Comparison of ENCODE assay signal across 1 cellular context in the genomic region with DNA sequence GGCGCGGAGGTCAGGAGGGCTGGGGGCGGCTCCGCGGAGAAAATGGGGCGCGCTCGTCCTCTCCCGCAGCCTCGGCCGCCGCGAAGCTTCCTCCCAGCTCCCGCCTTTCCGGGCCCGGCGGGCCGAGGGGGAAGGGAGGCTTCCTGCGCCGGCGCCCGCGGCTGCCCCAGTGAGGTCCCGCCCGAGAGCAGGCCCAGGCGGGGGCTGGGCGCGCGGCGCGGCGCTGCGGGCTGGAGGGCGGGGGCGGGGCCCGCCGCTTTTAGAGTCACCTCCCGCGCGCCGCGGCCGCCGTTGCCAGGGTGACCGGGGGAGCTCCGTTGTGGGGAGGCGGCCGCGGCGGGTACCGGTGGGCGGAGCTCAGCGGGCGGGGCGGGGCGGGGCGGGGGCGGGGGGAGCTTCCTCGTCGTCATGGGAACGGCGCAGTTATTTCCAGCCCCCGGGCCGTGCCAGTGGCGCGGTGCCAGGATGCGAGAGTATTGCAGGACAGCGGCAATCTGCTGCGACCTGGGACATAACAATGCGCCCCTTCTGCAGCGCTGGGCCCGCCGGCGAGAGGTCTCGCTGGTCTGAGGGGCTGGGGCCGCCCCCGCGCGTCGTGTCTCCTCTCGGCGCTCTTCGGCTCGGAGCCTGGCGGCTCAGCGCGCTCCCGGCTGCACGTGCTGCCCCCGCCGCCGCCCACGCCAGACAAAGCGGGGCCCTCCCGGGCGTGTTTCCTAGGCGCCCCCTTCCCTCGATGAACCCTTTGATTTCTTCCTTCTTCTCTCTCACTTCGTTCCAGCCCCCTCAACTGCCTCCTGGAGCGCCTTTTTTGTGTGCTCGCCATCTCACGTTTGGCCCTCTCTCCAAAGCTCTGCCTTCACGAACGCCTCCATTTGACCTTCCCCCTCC.
TF ChIP-seq lines count a peak whose summit lies in the region.

No MANE protein-coding gene starts in this region.

TF ChIP-seq in HepG2, 621 proteins besides CTCF, POLR2A, EP300 and RAD21 (continued from another document and continues in another):
- TF ChIP-seq, protein P1, sequence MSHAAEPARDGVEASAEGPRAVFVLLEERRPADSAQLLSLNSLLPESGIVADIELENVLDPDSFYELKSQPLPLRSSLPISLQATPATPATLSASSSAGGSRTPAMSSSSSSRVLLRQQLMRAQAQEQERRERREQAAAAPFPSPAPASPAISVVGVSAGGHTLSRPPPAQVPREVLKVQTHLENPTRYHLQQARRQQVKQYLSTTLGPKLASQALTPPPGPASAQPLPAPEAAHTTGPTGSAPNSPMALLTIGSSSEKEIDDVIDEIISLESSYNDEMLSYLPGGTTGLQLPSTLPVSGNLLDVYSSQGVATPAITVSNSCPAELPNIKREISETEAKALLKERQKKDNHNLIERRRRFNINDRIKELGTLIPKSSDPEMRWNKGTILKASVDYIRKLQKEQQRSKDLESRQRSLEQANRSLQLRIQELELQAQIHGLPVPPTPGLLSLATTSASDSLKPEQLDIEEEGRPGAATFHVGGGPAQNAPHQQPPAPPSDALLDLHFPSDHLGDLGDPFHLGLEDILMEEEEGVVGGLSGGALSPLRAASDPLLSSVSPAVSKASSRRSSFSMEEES (CRISPR knock-in tag; IDR thresholded peaks at IDR 0.05), result no peak; the same call in 1 of the 2 replicates
- TF ChIP-seq IRF2 (CRISPR knock-in tag; IDR thresholded peaks at IDR 0.05), result 0 out of 2 replicates have a peak, but pooled peaks have one; percentile 7
- peak; percentile 29 for TF ChIP-seq SKI (IDR thresholded peaks at IDR 0.05; ENCODE audit: partially characterized antibody)
- TF ChIP-seq SRSF1 (optimal IDR thresholded peaks at IDR 0.05; ENCODE audit: low read depth, low read length), result no peak
- no peak for TF ChIP-seq EED (CRISPR knock-in tag; IDR thresholded peaks at IDR 0.05)
- TF ChIP-seq ZNF329 (CRISPR knock-in tag; IDR thresholded peaks at IDR 0.05; ENCODE audit: low read depth), result no peak
- no peak for TF ChIP-seq REXO4 (CRISPR knock-in tag; IDR thresholded peaks at IDR 0.05; ENCODE audit: borderline replicate concordance)
- no peak for TF ChIP-seq CEBPG (CRISPR knock-in tag; IDR thresholded peaks at IDR 0.05)
- TF ChIP-seq SIN3A (IDR thresholded peaks at IDR 0.05; ENCODE audit: borderline replicate concordance, low read depth, low read length), result peak; percentile 26; the same call in 1 of the 2 replicates
- TF ChIP-seq ZNF883 (CRISPR knock-in tag; IDR thresholded peaks at IDR 0.05; ENCODE audit: not compliant biosample characterization), result peak; percentile 16
- TF ChIP-seq SNAPC5 (CRISPR knock-in tag; IDR thresholded peaks at IDR 0.05; ENCODE audit: borderline replicate concordance), result no peak
- no peak for TF ChIP-seq ZNF292 (CRISPR knock-in tag; IDR thresholded peaks at IDR 0.05; ENCODE audit: borderline replicate concordance, low read depth)
- TF ChIP-seq ZNF230 (CRISPR knock-in tag; IDR thresholded peaks at IDR 0.05), result no peak
- TF ChIP-seq ZFP62 (CRISPR knock-in tag; IDR thresholded peaks at IDR 0.05), result no peak
- no peak for TF ChIP-seq MAF1 (CRISPR knock-in tag; IDR thresholded peaks at IDR 0.05; ENCODE audit: borderline replicate concordance)
- TF ChIP-seq RXRB (CRISPR knock-in tag; IDR thresholded peaks at IDR 0.05; ENCODE audit: borderline replicate concordance), result no peak
- TF ChIP-seq GATA4 (IDR thresholded peaks at IDR 0.05; ENCODE audit: borderline replicate concordance, low read depth), result no peak
- no peak for TF ChIP-seq ZNF556 (CRISPR knock-in tag; IDR thresholded peaks at IDR 0.05; ENCODE audit: borderline replicate concordance)
- TF ChIP-seq ZNF138 (CRISPR knock-in tag; IDR thresholded peaks at IDR 0.05; ENCODE audit: low read depth), result no peak
- 0 out of 2 replicates have a peak, but pooled peaks have one; percentile 42 for TF ChIP-seq TP53 (CRISPR knock-in tag; conservative IDR thresholded peaks at IDR 0.05)
- TF ChIP-seq EHMT2 (IDR thresholded peaks at IDR 0.05; ENCODE audit: borderline replicate concordance, low read depth, low read length), result no peak
- no peak for TF ChIP-seq STAT5B (CRISPR knock-in tag; IDR thresholded peaks at IDR 0.05)
- TF ChIP-seq, protein P2, sequence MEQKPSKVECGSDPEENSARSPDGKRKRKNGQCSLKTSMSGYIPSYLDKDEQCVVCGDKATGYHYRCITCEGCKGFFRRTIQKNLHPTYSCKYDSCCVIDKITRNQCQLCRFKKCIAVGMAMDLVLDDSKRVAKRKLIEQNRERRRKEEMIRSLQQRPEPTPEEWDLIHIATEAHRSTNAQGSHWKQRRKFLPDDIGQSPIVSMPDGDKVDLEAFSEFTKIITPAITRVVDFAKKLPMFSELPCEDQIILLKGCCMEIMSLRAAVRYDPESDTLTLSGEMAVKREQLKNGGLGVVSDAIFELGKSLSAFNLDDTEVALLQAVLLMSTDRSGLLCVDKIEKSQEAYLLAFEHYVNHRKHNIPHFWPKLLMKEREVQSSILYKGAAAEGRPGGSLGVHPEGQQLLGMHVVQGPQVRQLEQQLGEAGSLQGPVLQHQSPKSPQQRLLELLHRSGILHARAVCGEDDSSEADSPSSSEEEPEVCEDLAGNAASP (CRISPR knock-in tag; IDR thresholded peaks at IDR 0.05; ENCODE audit: borderline replicate concordance), result no peak
- TF ChIP-seq CBX2 (IDR thresholded peaks at IDR 0.05; ENCODE audit: low read depth, low read length), result no peak
- no peak for TF ChIP-seq CBX2 (CRISPR knock-in tag; IDR thresholded peaks at IDR 0.05; ENCODE audit: low read depth)
- no peak for TF ChIP-seq MLLT10 (CRISPR knock-in tag; IDR thresholded peaks at IDR 0.05)
- TF ChIP-seq UBTF (CRISPR knock-in tag; IDR thresholded peaks at IDR 0.05), result 0 out of 2 replicates have a peak, but pooled peaks have one; percentile 36
- no peak for TF ChIP-seq ELK4 (CRISPR knock-in tag; IDR thresholded peaks at IDR 0.05; ENCODE audit: borderline replicate concordance)
- TF ChIP-seq, protein P3, sequence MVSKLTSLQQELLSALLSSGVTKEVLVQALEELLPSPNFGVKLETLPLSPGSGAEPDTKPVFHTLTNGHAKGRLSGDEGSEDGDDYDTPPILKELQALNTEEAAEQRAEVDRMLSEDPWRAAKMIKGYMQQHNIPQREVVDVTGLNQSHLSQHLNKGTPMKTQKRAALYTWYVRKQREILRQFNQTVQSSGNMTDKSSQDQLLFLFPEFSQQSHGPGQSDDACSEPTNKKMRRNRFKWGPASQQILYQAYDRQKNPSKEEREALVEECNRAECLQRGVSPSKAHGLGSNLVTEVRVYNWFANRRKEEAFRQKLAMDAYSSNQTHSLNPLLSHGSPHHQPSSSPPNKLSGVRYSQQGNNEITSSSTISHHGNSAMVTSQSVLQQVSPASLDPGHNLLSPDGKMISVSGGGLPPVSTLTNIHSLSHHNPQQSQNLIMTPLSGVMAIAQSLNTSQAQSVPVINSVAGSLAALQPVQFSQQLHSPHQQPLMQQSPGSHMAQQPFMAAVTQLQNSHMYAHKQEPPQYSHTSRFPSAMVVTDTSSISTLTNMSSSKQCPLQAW (CRISPR knock-in tag; IDR thresholded peaks at IDR 0.05), result 0 out of 2 replicates have a peak, but pooled peaks have one; percentile 18
- peak; percentile 60; the same call in 1 of the 2 replicates for TF ChIP-seq MED13 (CRISPR knock-in tag; IDR thresholded peaks at IDR 0.05)
- TF ChIP-seq SSRP1 (CRISPR knock-in tag; IDR thresholded peaks at IDR 0.05), result no peak
- TF ChIP-seq MED1 (CRISPR knock-in tag; IDR thresholded peaks at IDR 0.05), result no peak
- TF ChIP-seq DR1 (CRISPR knock-in tag; IDR thresholded peaks at IDR 0.05), result no peak
- peak; percentile 60 for TF ChIP-seq ZFX (CRISPR knock-in tag; IDR thresholded peaks at IDR 0.05; ENCODE audit: low read depth)
- no peak for TF ChIP-seq ZNF276 (CRISPR knock-in tag; IDR thresholded peaks at IDR 0.05; ENCODE audit: low read depth)
- TF ChIP-seq ZSCAN12 (CRISPR knock-in tag; IDR thresholded peaks at IDR 0.05), result peak; percentile 76; the same call in 1 of the 2 replicates
- TF ChIP-seq ASH2L (IDR thresholded peaks at IDR 0.05; ENCODE audit: insufficient read length, low read depth, low read length), result no peak
- no peak for TF ChIP-seq SYNCRIP (IDR thresholded peaks at IDR 0.05; ENCODE audit: insufficient read depth, low read depth, low read length)
- TF ChIP-seq KLF16 (CRISPR knock-in tag; IDR thresholded peaks at IDR 0.05), result no peak
- TF ChIP-seq MEIS2 (CRISPR knock-in tag; IDR thresholded peaks at IDR 0.05), result no peak
- no peak for TF ChIP-seq ZNF782 (CRISPR knock-in tag; IDR thresholded peaks at IDR 0.05; ENCODE audit: borderline replicate concordance)
- TF ChIP-seq SKIL (CRISPR knock-in tag; IDR thresholded peaks at IDR 0.05; ENCODE audit: borderline replicate concordance), result peak; percentile 34; the same call in 1 of the 2 replicates
- peak; percentile 57; the same call in 1 of the 2 replicates for TF ChIP-seq ZNF546 (CRISPR knock-in tag; conservative IDR thresholded peaks at IDR 0.05)
- TF ChIP-seq, protein P4, sequence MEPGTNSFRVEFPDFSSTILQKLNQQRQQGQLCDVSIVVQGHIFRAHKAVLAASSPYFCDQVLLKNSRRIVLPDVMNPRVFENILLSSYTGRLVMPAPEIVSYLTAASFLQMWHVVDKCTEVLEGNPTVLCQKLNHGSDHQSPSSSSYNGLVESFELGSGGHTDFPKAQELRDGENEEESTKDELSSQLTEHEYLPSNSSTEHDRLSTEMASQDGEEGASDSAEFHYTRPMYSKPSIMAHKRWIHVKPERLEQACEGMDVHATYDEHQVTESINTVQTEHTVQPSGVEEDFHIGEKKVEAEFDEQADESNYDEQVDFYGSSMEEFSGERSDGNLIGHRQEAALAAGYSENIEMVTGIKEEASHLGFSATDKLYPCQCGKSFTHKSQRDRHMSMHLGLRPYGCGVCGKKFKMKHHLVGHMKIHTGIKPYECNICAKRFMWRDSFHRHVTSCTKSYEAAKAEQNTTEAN (CRISPR knock-in tag; conservative IDR thresholded peaks at IDR 0.05), result peak; percentile 79
